Comparison of ENCODE assay signal across 11 cellular contexts in the genomic region with DNA sequence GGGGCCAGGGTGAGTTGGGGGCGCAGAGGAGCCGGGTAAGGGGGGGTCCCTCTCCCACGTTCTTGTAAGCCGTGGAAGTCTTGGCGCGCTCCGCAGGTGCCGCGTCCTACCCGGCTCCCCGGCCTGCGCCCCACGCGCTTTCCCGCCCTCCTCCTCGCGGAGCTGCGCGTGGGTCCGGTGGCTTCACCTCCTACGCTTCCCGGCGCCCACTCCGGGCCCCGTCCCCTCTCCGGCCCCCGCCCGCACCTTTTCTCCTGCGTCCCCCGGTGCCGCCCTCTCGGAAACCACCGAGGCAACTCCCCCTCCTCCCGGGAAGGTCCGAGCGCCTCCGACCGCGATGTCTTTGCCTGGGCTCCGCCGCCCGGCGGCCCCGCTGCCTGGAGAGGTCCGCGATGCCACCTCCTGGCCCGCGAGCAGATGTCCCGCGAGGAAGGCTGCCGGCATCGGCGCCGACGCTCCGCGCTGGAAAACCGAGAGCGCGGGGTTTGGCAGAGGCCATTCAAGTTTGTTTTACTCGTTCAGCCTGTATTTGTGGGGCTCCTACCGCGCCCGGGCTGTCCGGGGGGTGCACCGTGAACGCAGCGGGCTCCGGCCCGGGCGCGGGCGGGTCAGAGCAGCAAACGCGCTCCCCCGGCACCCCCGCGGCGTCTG.
DNase-seq lines count a peak whose midpoint lies in the region; ATAC-seq and TF ChIP-seq lines count a peak whose summit lies in the region.
"Had no signal": no experiment of that assay in that cellular context is flagged by ENCODE, and none has a peak within 500 bp of the region (broad histone marks: within the 10 kb centered on the region; RNA-seq: fewer than 3 reads in every experiment).

No MANE protein-coding gene starts in this region.

- H3K36me3 Mint-ChIP-seq in stimulated activated naive B cell treated with anti-CD40 and anti-IgM and Interleukin-4, amounts not matched to agents 10 μg/mL and 1 μg/mL and 100 μg/mL, for 72 hours = peaks cover under 1 to 3% of the 10 kb centered on the region in 2 donors

- H3K4me1 Mint-ChIP-seq in stimulated activated naive B cell treated with anti-CD40 and anti-IgM and Interleukin-4, amounts not matched to agents 10 μg/mL and 1 μg/mL and 100 μg/mL, for 72 hours = peaks cover 0 to 8% of the 10 kb centered on the region in 2 donors

- no peaks in the 10 kb centered on the region for H3K9me3 ChIP-seq in iPS-15b (ENCODE audit: control insufficient read depth, insufficient read depth, low read length)
- peaks cover 0 to 14% (median 13%) of the 10 kb centered on the region in 3 donors for H3K9me3 ChIP-seq in tibial artery

- peak overlapping the region; percentile 36 to 67 for H3K4me3 Mint-ChIP-seq in stimulated activated naive B cell treated with anti-CD40 and anti-IgM and Interleukin-4, amounts not matched to agents 10 μg/mL and 1 μg/mL and 100 μg/mL, for 72 hours

- H3K36me3 ChIP-seq in iPS-15b (ENCODE audit: control insufficient read depth, insufficient read depth, low read length) (no peaks in the 10 kb centered on the region), tibial artery (peaks cover 4 to 7% (median 4%) of the 10 kb centered on the region in 3 donors)

- H3K9ac ChIP-seq in iPS-15b (ENCODE audit: low read depth, low read length) = no peak overlapping the region

- H3K4me3 ChIP-seq in astrocyte of the cerebellum (ENCODE audit: low read depth, low read length) (no peak overlapping the region), iPS-15b (ENCODE audit: low read depth, low read length) (peak overlapping the region; percentile 32), tibial artery (no peak overlapping the region)

- H3K27ac ChIP-seq in tibial artery = no peak overlapping the region

- peak; percentile 16 for DNase-seq in NCI-H748 (lab: John Stamatoyannopoulos, UW; ENCODE audit: unreplicated experiment)
- no peak for DNase-seq in NCI-H748 treated with DMSO at 0.1 percent for 48 hours (lab: John Stamatoyannopoulos, UW)
- DNase-seq in astrocyte of the cerebellum (ENCODE audit: low read depth) = no peak
- DNase-seq in stimulated activated naive B cell treated with anti-CD40 and anti-IgM and Interleukin-4, amounts not matched to agents 10 μg/mL and 1 μg/mL and 100 μg/mL, for 72 hours = no peak
- DNase-seq in tibial artery = no peak
- DNase-seq: central memory CD4-positive, alpha-beta T cell; naive B cell; NCI-H146 had no signal

- H3K4me1 ChIP-seq in iPS-15b (ENCODE audit: control insufficient read depth, insufficient read depth, low read length) = peaks cover 3% of the 10 kb centered on the region
- H3K4me1 ChIP-seq in tibial artery = peaks cover 0 to 39% (median 32%) of the 10 kb centered on the region in 4 donors

- H3K9me3 Mint-ChIP-seq in stimulated activated naive B cell treated with anti-CD40 and anti-IgM and Interleukin-4, amounts not matched to agents 10 μg/mL and 1 μg/mL and 100 μg/mL, for 72 hours = no peaks in the 10 kb centered on the region
- H3K9me3 Mint-ChIP-seq: naive B cell had no signal

- TF ChIP-seq CTCF in astrocyte of the cerebellum (IDR thresholded peaks at IDR 0.05; ENCODE audit: low read depth, low read length, missing control alignments) (peak; percentile 33), tibial artery (IDR thresholded peaks at IDR 0.05) (no peak)

- ATAC-seq in stimulated activated naive B cell treated with anti-CD40 and anti-IgM and Interleukin-4, amounts not matched to agents 10 μg/mL and 1 μg/mL and 100 μg/mL, for 72 hours (replicated peaks) = peak in 1 of 2 donors; percentile 23
- ATAC-seq in GM21576 (IDR thresholded peaks at IDR 0.05; ENCODE audit: unreplicated experiment) = no peak
- no peak for ATAC-seq in HG02642 (IDR thresholded peaks at IDR 0.05; ENCODE audit: poor library complexity, unreplicated experiment)

- H3K27me3 Mint-ChIP-seq in stimulated activated naive B cell treated with anti-CD40 and anti-IgM and Interleukin-4, amounts not matched to agents 10 μg/mL and 1 μg/mL and 100 μg/mL, for 72 hours = peaks cover 22 to 50% of the 10 kb centered on the region in 2 donors

- in situ Hi-C loops in astrocyte of the cerebellum (cut with HindIII; ENCODE audit: low sequenced_read_pairs) = no loop called here

- H3K27me3 ChIP-seq in iPS-15b (ENCODE audit: control insufficient read depth, insufficient read depth, low read length) (peaks cover 44% of the 10 kb centered on the region), tibial artery (peaks cover 0 to 88% of the 10 kb centered on the region in 2 donors)

- intact Hi-C loops in tibial artery (cut with DNase I; ENCODE audit: low total_unique reads) = no loop called here

- H3K27ac Mint-ChIP-seq in stimulated activated naive B cell treated with anti-CD40 and anti-IgM and Interleukin-4, amounts not matched to agents 10 μg/mL and 1 μg/mL and 100 μg/mL, for 72 hours = peak overlapping the region; percentile 14
